ENCODE assay signal across 8 cellular contexts in genomic region chr1:212791676-212792395, GRCh38. TPM values are rescaled to one million over a fixed set of nuclear protein-coding genes. Genes with fewer than 3 reads are reported as not detected.
DNase-seq lines count a peak whose midpoint lies in the region; ATAC-seq and TF ChIP-seq lines count a peak whose summit lies in the region.

A gene with protein sequence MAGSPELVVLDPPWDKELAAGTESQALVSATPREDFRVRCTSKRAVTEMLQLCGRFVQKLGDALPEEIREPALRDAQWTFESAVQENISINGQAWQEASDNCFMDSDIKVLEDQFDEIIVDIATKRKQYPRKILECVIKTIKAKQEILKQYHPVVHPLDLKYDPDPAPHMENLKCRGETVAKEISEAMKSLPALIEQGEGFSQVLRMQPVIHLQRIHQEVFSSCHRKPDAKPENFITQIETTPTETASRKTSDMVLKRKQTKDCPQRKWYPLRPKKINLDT (minus strand): TSS chr1:212791777. CDS start chr1:212791763, 14 bp downstream.
TATDN3 (plus strand) TSS chr1:212791894; CDS start chr1:212791922, 28 bp downstream.

- peak within 1 kb of the TSS; percentile 63 for H3K27ac ChIP-seq in PC-9
- peak within 1 kb of the TSS; percentile 100 for H3K27ac ChIP-seq in muscle layer of colon (ENCODE audit: low read depth, low read length)

- H3K36me3 Mint-ChIP-seq in activated T-cell treated with anti-CD3 and anti-CD28 coated beads, Interleukin-2, amount 50 U/mL, for 4 hours (ENCODE audit: insufficient read depth) = peaks cover 6% of the 10 kb centered on the region

- in situ Hi-C loops in KBM-7 (cut with MboI; ENCODE audit: low pct_unique_long_range_greater_than_20kb, low sequenced_read_pairs) = no loop called here

- H3K9me3 ChIP-seq in PC-9 (ENCODE audit: insufficient read depth, low read depth) (no peaks in the 10 kb centered on the region), muscle layer of colon (ENCODE audit: low read length) (no peaks in the 10 kb centered on the region)

- no peaks in the 10 kb centered on the region for H3K9me2 ChIP-seq in PC-9 (ENCODE audit: insufficient read depth)

- DNase-seq in DMS53 treated with DMSO at 0.1 percent for 48 hours (lab: John Stamatoyannopoulos, UW; ENCODE audit: unreplicated experiment) = peak; percentile 88
- DNase-seq in KBM-7 = peak; percentile 95
- peak; percentile 79 to 95 for DNase-seq in PC-9
- peak; percentile 94 for DNase-seq in activated T-cell treated with anti-CD3 and anti-CD28 coated beads, Interleukin-2, amount 50 U/mL, for 4 hours
- DNase-seq in stimulated activated CD8-positive, alpha-beta memory T cell treated with anti-CD3 and anti-CD28 coated beads, Interleukin-7, amount 100 ng/mL, for 1 hour (ENCODE audit: low read depth in 2 of 2) = peak; percentile 96 to 97

- H2AFZ ChIP-seq in PC-9 = peak within 1 kb of the TSS; percentile 97

- intact Hi-C loops in PC-9 (cut with micrococcal nuclease; ENCODE audit: unreplicated experiment) = loop anchor here (5.0 kb wide), 2 partner anchors 65 to 205 kb away; partner anchors contain the start of gene FLVCR1

- H3K9me3 Mint-ChIP-seq in activated T-cell treated with anti-CD3 and anti-CD28 coated beads, Interleukin-2, amount 50 U/mL, for 4 hours = no peaks in the 10 kb centered on the region

- TSS peak; percentile 89 for BruUV-seq in PC-9 (replicated peaks; lab: Mats Ljungman, UMichigan)

- H3K4me1 ChIP-seq in PC-9 (replicated peaks; ENCODE audit: insufficient read depth) (peaks cover 15% of the 10 kb centered on the region), muscle layer of colon (ENCODE audit: insufficient read depth, low read length) (peaks cover 5% of the 10 kb centered on the region)

- H4K20me1 ChIP-seq in PC-9 (ENCODE audit: insufficient read depth) = 0 out of 2 replicates have a peak, but pooled peaks cover 3% of the 10 kb centered on the region

- TF ChIP-seq CTCF in PC-9 (conservative IDR thresholded peaks at IDR 0.05) = no peak; the same call in 1 of the 2 replicates

- H3K27me3 ChIP-seq in PC-9 (ENCODE audit: insufficient read depth, low read depth) = no peaks in the 10 kb centered on the region
- H3K27me3 ChIP-seq in muscle layer of colon (ENCODE audit: control insufficient read depth in 1 of 2, insufficient read depth in 2 of 2, low read length in 2 of 2) = no peaks in the 10 kb centered on the region

- peak within 1 kb of the TSS; percentile 98 for H3K4me3 Mint-ChIP-seq in activated T-cell treated with anti-CD3 and anti-CD28 coated beads, Interleukin-2, amount 50 U/mL, for 4 hours

- CTCF ChIA-PET in PC-9 (lab: Charles Lee) = interaction anchor here (0.6 kb wide), 1 partner anchor 1315 kb away, joined by 3 read pairs; no protein-coding TSS in a partner anchor

- peaks cover 39% of the 10 kb centered on the region for H3K4me1 Mint-ChIP-seq in activated T-cell treated with anti-CD3 and anti-CD28 coated beads, Interleukin-2, amount 50 U/mL, for 4 hours (ENCODE audit: low read depth)

- POLR2A ChIA-PET in PC-9 (lab: Charles Lee; ENCODE audit: unreplicated experiment) = interaction anchor here (0.6 kb wide), 4 partner anchors 23 to 377 kb away, joined by 3 to 5 read pairs (median 4); no protein-coding TSS in a partner anchor

- H3K79me2 ChIP-seq in PC-9 (ENCODE audit: low read depth) = peaks cover 19% of the 10 kb centered on the region

- no peaks in the 10 kb centered on the region for H3K27me3 Mint-ChIP-seq in activated T-cell treated with anti-CD3 and anti-CD28 coated beads, Interleukin-2, amount 50 U/mL, for 4 hours (ENCODE audit: low read depth)

- H3K36me3 ChIP-seq in PC-9 (ENCODE audit: low read depth) (no peaks in the 10 kb centered on the region), muscle layer of colon (ENCODE audit: insufficient read depth, low read length) (peaks cover 2% of the 10 kb centered on the region)

- peak within 1 kb of the TSS; percentile 99 for H3K4me2 ChIP-seq in PC-9

- peaks cover 8% of the 10 kb centered on the region; the same call in 1 of the 2 replicates for H3F3A ChIP-seq in PC-9 (ENCODE audit: insufficient read depth, low read depth)

- peak within 1 kb of the TSS; percentile 98 for H3K9ac ChIP-seq in muscle layer of colon (ENCODE audit: low read length)

- peak within 1 kb of the TSS; percentile 93 for H3K4me3 ChIP-seq in PC-9
- peak within 1 kb of the TSS; percentile 94 to 100 for H3K4me3 ChIP-seq in muscle layer of colon (ENCODE audit: low read depth in 1 of 2, low read length in 2 of 2)

- ATAC-seq in GM21723 (IDR thresholded peaks at IDR 0.05; ENCODE audit: unreplicated experiment) (peak; percentile 72), esophagus mucosa (peak; percentile 97)
- ATAC-seq in activated T-cell treated with anti-CD3 and anti-CD28 coated beads, Interleukin-2, amount 50 U/mL, for 4 hours = peak; percentile 91 to 92

RNA-seq across cellular contexts. Expression of the first gene that starts in this region (rescaled TPM):
- total RNA-seq in PC-9 (2021) = 28.9 and 32.4 TPM in 2 replicates
- total RNA-seq in activated T-cell treated with anti-CD3 and anti-CD28 coated beads, Interleukin-2, amount 50 U/mL, for 4 hours = 10 to 100 TPM; 31.1 to 39.8 (median 31.8) TPM
- total RNA-seq in esophagus mucosa = 12.9 TPM

RNA-seq across cellular contexts. Expression of gene TATDN3, which starts in this region (rescaled TPM):
- 10.2 and 12.3 TPM in 2 replicates for total RNA-seq in PC-9 (2021)
- 10 to 100 TPM; 15.5 to 20.1 (median 15.8) TPM for total RNA-seq in activated T-cell treated with anti-CD3 and anti-CD28 coated beads, Interleukin-2, amount 50 U/mL, for 4 hours
- 8.4 TPM for total RNA-seq in esophagus mucosa

Comparison
In these comparisons a context has a peak if more than half of its experiments do, and no peak if none do; other contexts are left out.
1. Peak in every context shown above with its lines: DNase-seq, ATAC-seq, H3K4me3 ChIP-seq and H3K27ac ChIP-seq.